In genomic region chr3:197701851-197702250, GRCh38 we compare ENCODE assay signal across 15 cellular contexts.
"Had no signal": no experiment of that assay in that cellular context is flagged by ENCODE, and none has a peak within 500 bp of the region (broad histone marks: within the 10 kb centered on the region; RNA-seq: fewer than 3 reads in every experiment).

No MANE protein-coding gene starts in this region.

- H3K4me1 Mint-ChIP-seq: stimulated activated naive CD8-positive, alpha-beta T cell treated with anti-CD3 and anti-CD28 coated beads, Interleukin-15, amount 100 ng/mL, for 72 hours had no signal

- H3K4me1 ChIP-seq: colonic mucosa, foreskin keratinocyte, testis, tibial nerve, upper lobe of right lung, vagina had no signal

- H3K4me3 ChIP-seq: colonic mucosa, smooth muscle cell, testis, tibial nerve, upper lobe of right lung, vagina had no signal

- H3K36me3 ChIP-seq: colonic mucosa had no signal

- H3K9me3 Mint-ChIP-seq: naive thymus-derived CD8-positive, alpha-beta T cell; stimulated activated naive CD8-positive, alpha-beta T cell treated with anti-CD3 and anti-CD28 coated beads, Interleukin-15, amount 100 ng/mL, for 72 hours had no signal

- H3K4me3 Mint-ChIP-seq: naive thymus-derived CD8-positive, alpha-beta T cell; stimulated activated naive B cell treated with anti-CD40 and anti-IgM and Interleukin-4, amounts not matched to agents 10 μg/mL and 1 μg/mL and 100 μg/mL, for 72 hours; stimulated activated naive CD8-positive, alpha-beta T cell treated with anti-CD3 and anti-CD28 coated beads, Interleukin-15, amount 100 ng/mL, for 72 hours had no signal

- H3K27me3 Mint-ChIP-seq: naive thymus-derived CD8-positive, alpha-beta T cell; stimulated activated naive B cell treated with anti-CD40 and anti-IgM and Interleukin-4, amounts not matched to agents 10 μg/mL and 1 μg/mL and 100 μg/mL, for 72 hours; stimulated activated naive CD8-positive, alpha-beta T cell treated with anti-CD3 and anti-CD28 coated beads, Interleukin-15, amount 100 ng/mL, for 72 hours had no signal

- H3K27ac Mint-ChIP-seq: stimulated activated naive B cell treated with anti-CD40 and anti-IgM and Interleukin-4, amounts not matched to agents 10 μg/mL and 1 μg/mL and 100 μg/mL, for 72 hours; stimulated activated naive CD8-positive, alpha-beta T cell treated with anti-CD3 and anti-CD28 coated beads, Interleukin-15, amount 100 ng/mL, for 72 hours had no signal

- ATAC-seq: foreskin keratinocyte; naive thymus-derived CD8-positive, alpha-beta T cell; stimulated activated naive B cell treated with anti-CD40 and anti-IgM and Interleukin-4, amounts not matched to agents 10 μg/mL and 1 μg/mL and 100 μg/mL, for 72 hours; stimulated activated naive CD8-positive, alpha-beta T cell treated with anti-CD3 and anti-CD28 coated beads, Interleukin-15, amount 100 ng/mL, for 72 hours; upper lobe of right lung had no signal

- H3K9me3 ChIP-seq: colonic mucosa, testis, tibial nerve, upper lobe of right lung, vagina had no signal

- DNase-seq: colonic mucosa; dermis blood vessel endothelial cell; foreskin keratinocyte; hippocampal formation; mesendoderm; naive thymus-derived CD8-positive, alpha-beta T cell; posterior cingulate gyrus; stimulated activated CD4-positive, alpha-beta T cell treated with anti-CD3 and anti-CD28 coated beads, Interleukin-4, amount 100 ng/mL, for 1 hour; stimulated activated naive B cell treated with anti-CD40 and anti-IgM and Interleukin-4, amounts not matched to agents 10 μg/mL and 1 μg/mL and 100 μg/mL, for 72 hours; stimulated activated naive CD8-positive, alpha-beta T cell treated with anti-CD3 and anti-CD28 coated beads, Interleukin-15, amount 100 ng/mL, for 72 hours; testis; upper lobe of right lung had no signal
